Comparison of ENCODE assay signal across 8 cellular contexts in the genomic region with DNA sequence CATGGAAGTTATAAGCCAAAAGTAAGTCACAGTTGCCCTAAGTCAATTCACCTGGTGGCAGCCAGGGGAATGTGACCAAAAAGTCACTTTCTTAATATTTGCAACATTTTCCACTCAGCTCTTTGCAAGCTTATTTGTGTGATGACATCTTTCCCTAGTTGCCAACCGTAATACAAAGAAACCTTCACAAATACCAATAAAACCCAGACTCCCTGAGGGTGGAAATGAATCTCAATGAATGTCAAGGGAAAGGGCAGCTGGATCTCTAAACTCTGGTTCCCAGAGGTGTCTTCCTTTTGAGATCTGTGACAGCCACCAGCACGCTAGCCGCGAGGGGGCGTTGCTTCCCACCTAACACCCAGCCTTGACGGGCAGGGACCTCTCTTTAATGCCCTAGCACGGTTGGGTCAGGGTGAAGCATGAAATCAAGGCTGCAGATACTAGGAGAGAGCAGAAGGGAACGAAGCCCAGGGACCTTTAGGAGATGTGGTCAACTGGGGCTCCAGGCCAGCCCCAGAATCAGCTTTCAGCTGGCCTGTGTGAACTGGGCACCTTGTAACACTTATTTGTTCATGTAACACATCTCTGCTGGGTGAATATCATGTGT.
A peak's percentile ranks its signal among the peaks of the same experiment; 100 is the strongest.
DNase-seq lines count a peak whose midpoint lies in the region; ATAC-seq and TF ChIP-seq lines count a peak whose summit lies in the region.

No MANE protein-coding gene starts in this region.

- TF ChIP-seq POLR2A in NB4 (IDR thresholded peaks at IDR 0.05; ENCODE audit: extremely low read depth, insufficient read length) (no peak), heart left ventricle (IDR thresholded peaks at IDR 0.05) (no peak), vagina (IDR thresholded peaks at IDR 0.05) (no peak)

- no peaks in the 10 kb centered on the region for H3K9me3 ChIP-seq in heart left ventricle
- no peaks in the 10 kb centered on the region for H3K9me3 ChIP-seq in vagina

- H3K4me1 ChIP-seq in heart left ventricle (no peaks in the 10 kb centered on the region), vagina (no peaks in the 10 kb centered on the region)

- intact Hi-C loops in heart left ventricle (cut with DNase I) = loop anchor here in 1 of 10 donors (2.0 kb wide), 1 partner anchor 24 kb away; no protein-coding TSS in a partner anchor
- intact Hi-C loops in vagina (cut with DNase I) = no loop called here

- H3K27me3 ChIP-seq in heart left ventricle (no peaks in the 10 kb centered on the region), vagina (no peaks in the 10 kb centered on the region)

- H3K27ac ChIP-seq in heart left ventricle (no peak overlapping the region), vagina (no peak overlapping the region)

- no peak for DNase-seq in AG09319 (ENCODE audit: extremely low read depth, low read depth)
- DNase-seq in NB4 (ENCODE audit: low read depth) = peak; percentile 69
- DNase-seq in activated T-cell treated with anti-CD3 and anti-CD28 coated beads, Interleukin-2, amount 50 U/mL, for 1 hour = peak; percentile 26
- peak in 3 of 5 donors; percentile 30 to 68 (median 34) for DNase-seq in heart left ventricle
- peak; percentile 65 for DNase-seq in stimulated activated CD4-positive, alpha-beta T cell treated with anti-CD3 and anti-CD28 coated beads, Interleukin-15, amount 100 ng/mL, for 24 hours
- DNase-seq in DMS114 treated with DMSO at 0.1 percent for 48 hours (lab: John Stamatoyannopoulos, UW; ENCODE audit: unreplicated experiment) = no peak
- DNase-seq in vagina (ENCODE audit: extremely low spot score in 2 of 2) = no peak

- H3K4me3 ChIP-seq in NB4 (ENCODE audit: low read depth, low read length) (no peak overlapping the region), heart left ventricle (no peak overlapping the region), vagina (no peak overlapping the region)

- peak; percentile 76 for TF ChIP-seq CTCF in AG09319 (IDR thresholded peaks at IDR 0.05; ENCODE audit: low read depth, low read length)
- peak; percentile 91 for TF ChIP-seq CTCF in NB4 (IDR thresholded peaks at IDR 0.05; ENCODE audit: low read depth, low read length)
- peak in 11 of 12 donors; percentile 26 to 57 (median 47) for TF ChIP-seq CTCF in heart left ventricle (IDR thresholded peaks at IDR 0.05)
- TF ChIP-seq CTCF in vagina (IDR thresholded peaks at IDR 0.05) = no peak

- H3K36me3 ChIP-seq in heart left ventricle = no peaks in the 10 kb centered on the region
- no peaks in the 10 kb centered on the region for H3K36me3 ChIP-seq in vagina

- 14 to 21% (median 16%) methylated on average over 8 of the region's 8 CpGs for WGBS in heart left ventricle, 4 donors

- ATAC-seq in GM18867 (IDR thresholded peaks at IDR 0.05; ENCODE audit: unreplicated experiment) = peak; percentile 63
- peak in 3 of 4 donors; percentile 53 to 65 (median 53) for ATAC-seq in heart left ventricle

Comparison
In these comparisons a context has a peak if more than half of its experiments do, and no peak if none do; other contexts are left out.
1. DNase-seq: peak in NB4 (single experiment), activated T-cell treated with anti-CD3 and anti-CD28 coated beads, Interleukin-2, amount 50 U/mL, for 1 hour (single experiment), heart left ventricle (3 of 5) and stimulated activated CD4-positive, alpha-beta T cell treated with anti-CD3 and anti-CD28 coated beads, Interleukin-15, amount 100 ng/mL, for 24 hours (single experiment); none in AG09319 (single experiment), DMS114 treated with DMSO at 0.1 percent for 48 hours (single experiment) and vagina (0 of 2).
2. CTCF ChIP-seq: peak in AG09319 (single experiment), NB4 (single experiment) and heart left ventricle (11 of 12); none in vagina (0 of 3).